Comparison of ENCODE assay signal across 1 cellular context in genomic region chr10:11921800-11922387, GRCh38.
TF ChIP-seq lines count a peak whose summit lies in the region.

No MANE protein-coding gene starts in this region.

TF ChIP-seq in K562, 482 proteins besides CTCF, POLR2A, EP300 and RAD21:
- 0 out of 2 replicates have a peak, but pooled peaks have one; percentile 12 for TF ChIP-seq VEZF1 (CRISPR knock-in tag; IDR thresholded peaks at IDR 0.05)
- no peak for TF ChIP-seq TCF3 (CRISPR knock-in tag; IDR thresholded peaks at IDR 0.05)
